14 cellular contexts compared by ENCODE assay signal in genomic region chr12:25056011-25056410, GRCh38.
DNase-seq lines count a peak whose midpoint lies in the region; ATAC-seq lines count a peak whose summit lies in the region.
"Had no signal": no experiment of that assay in that cellular context is flagged by ENCODE, and none has a peak within 500 bp of the region (broad histone marks: within the 10 kb centered on the region; RNA-seq: fewer than 3 reads in every experiment).

No MANE protein-coding gene starts in this region.

- no peak for DNase-seq in activated T-cell treated with anti-CD3 and anti-CD28 coated beads, Interleukin-2, amount 50 U/mL, for 4 hours
- DNase-seq in activated T-cell treated with anti-CD3 and anti-CD28 coated beads, Interleukin-2, amount 50 U/mL, for 1 hour: no peak
- peak; percentile 79 for DNase-seq in NCI-H526 treated with DMSO at 0.1 percent for 48 hours (lab: John Stamatoyannopoulos, UW)
- no peak for DNase-seq in central memory CD8-positive, alpha-beta T cell (ENCODE audit: low spot score in 2 of 2)
- no peak for DNase-seq in stimulated activated naive B cell treated with anti-CD40 and anti-IgM and Interleukin-4, amounts not matched to agents 10 μg/mL and 1 μg/mL and 100 μg/mL, for 72 hours
- DNase-seq in DMS 273 treated with DMSO at 0.1 percent for 48 hours (lab: John Stamatoyannopoulos, UW): no peak
- no peak for DNase-seq in activated CD8-positive, alpha-beta memory T cell treated with anti-CD3 and anti-CD28 coated beads, Interleukin-2, amount 10 ng/mL, durations not matched to agents 7 days and 5 days
- DNase-seq: ACHN; dermis blood vessel endothelial cell; DMS53; midbrain; stimulated activated CD4-positive, alpha-beta T cell treated with anti-CD3 and anti-CD28 coated beads, Interleukin-15, amount 100 ng/mL, for 24 hours had no signal

- H3K9me3 Mint-ChIP-seq in activated T-cell treated with anti-CD3 and anti-CD28 coated beads, Interleukin-2, amount 50 U/mL, for 4 hours: no peaks in the 10 kb centered on the region
- no peaks in the 10 kb centered on the region for H3K9me3 Mint-ChIP-seq in central memory CD8-positive, alpha-beta T cell
- no peaks in the 10 kb centered on the region for H3K9me3 Mint-ChIP-seq in stimulated activated naive B cell treated with anti-CD40 and anti-IgM and Interleukin-4, amounts not matched to agents 10 μg/mL and 1 μg/mL and 100 μg/mL, for 72 hours
- H3K9me3 Mint-ChIP-seq in activated CD8-positive, alpha-beta memory T cell treated with anti-CD3 and anti-CD28 coated beads, Interleukin-2, amount 10 ng/mL, durations not matched to agents 7 days and 5 days (ENCODE audit: low read depth): no peaks in the 10 kb centered on the region

- CTCF ChIA-PET in activated CD8-positive, alpha-beta memory T cell treated with anti-CD3 and anti-CD28 coated beads, Interleukin-2, amount 10 ng/mL, durations not matched to agents 7 days and 5 days (lab: Charles Lee): interaction anchor here (1.6 kb wide), 1 partner anchor 22 kb away, joined by 3 read pairs; no protein-coding TSS in a partner anchor

- peaks cover 74% of the 10 kb centered on the region for H3K4me1 Mint-ChIP-seq in activated T-cell treated with anti-CD3 and anti-CD28 coated beads, Interleukin-2, amount 50 U/mL, for 4 hours (ENCODE audit: low read depth)
- peaks cover 58% of the 10 kb centered on the region for H3K4me1 Mint-ChIP-seq in central memory CD8-positive, alpha-beta T cell
- peaks cover 33 to 60% of the 10 kb centered on the region in 2 donors for H3K4me1 Mint-ChIP-seq in stimulated activated naive B cell treated with anti-CD40 and anti-IgM and Interleukin-4, amounts not matched to agents 10 μg/mL and 1 μg/mL and 100 μg/mL, for 72 hours
- H3K4me1 Mint-ChIP-seq in activated CD8-positive, alpha-beta memory T cell treated with anti-CD3 and anti-CD28 coated beads, Interleukin-2, amount 10 ng/mL, durations not matched to agents 7 days and 5 days: peaks cover 49% of the 10 kb centered on the region

- peak overlapping the region; percentile 98 for H3K27ac Mint-ChIP-seq in central memory CD8-positive, alpha-beta T cell (ENCODE audit: low read depth)
- H3K27ac Mint-ChIP-seq in stimulated activated naive B cell treated with anti-CD40 and anti-IgM and Interleukin-4, amounts not matched to agents 10 μg/mL and 1 μg/mL and 100 μg/mL, for 72 hours: peak overlapping the region; percentile 90
- no peak overlapping the region for H3K27ac Mint-ChIP-seq in activated CD8-positive, alpha-beta memory T cell treated with anti-CD3 and anti-CD28 coated beads, Interleukin-2, amount 10 ng/mL, durations not matched to agents 7 days and 5 days
- H3K27ac Mint-ChIP-seq: progenitor cell of endocrine pancreas had no signal

- no peak for ATAC-seq in activated T-cell treated with anti-CD3 and anti-CD28 coated beads, Interleukin-2, amount 50 U/mL, for 4 hours
- no peak for ATAC-seq in central memory CD8-positive, alpha-beta T cell (replicated peaks; ENCODE audit: extremely low read depth, poor library complexity, severe bottlenecking)
- no peak for ATAC-seq in stimulated activated naive B cell treated with anti-CD40 and anti-IgM and Interleukin-4, amounts not matched to agents 10 μg/mL and 1 μg/mL and 100 μg/mL, for 72 hours (replicated peaks)
- no peak for ATAC-seq in HG02588 (IDR thresholded peaks at IDR 0.05; ENCODE audit: unreplicated experiment)
- ATAC-seq in activated CD8-positive, alpha-beta memory T cell treated with anti-CD3 and anti-CD28 coated beads, Interleukin-2, amount 10 ng/mL, durations not matched to agents 7 days and 5 days: no peak

- H3K27me3 Mint-ChIP-seq in activated T-cell treated with anti-CD3 and anti-CD28 coated beads, Interleukin-2, amount 50 U/mL, for 4 hours (ENCODE audit: low read depth): no peaks in the 10 kb centered on the region
- no peaks in the 10 kb centered on the region for H3K27me3 Mint-ChIP-seq in central memory CD8-positive, alpha-beta T cell
- no peaks in the 10 kb centered on the region for H3K27me3 Mint-ChIP-seq in stimulated activated naive B cell treated with anti-CD40 and anti-IgM and Interleukin-4, amounts not matched to agents 10 μg/mL and 1 μg/mL and 100 μg/mL, for 72 hours
- H3K27me3 Mint-ChIP-seq in activated CD8-positive, alpha-beta memory T cell treated with anti-CD3 and anti-CD28 coated beads, Interleukin-2, amount 10 ng/mL, durations not matched to agents 7 days and 5 days: no peaks in the 10 kb centered on the region
- H3K27me3 Mint-ChIP-seq: progenitor cell of endocrine pancreas had no signal

- peak overlapping the region; percentile 80 for H3K4me3 Mint-ChIP-seq in activated T-cell treated with anti-CD3 and anti-CD28 coated beads, Interleukin-2, amount 50 U/mL, for 4 hours
- H3K4me3 Mint-ChIP-seq in central memory CD8-positive, alpha-beta T cell: peak overlapping the region; percentile 96
- peak overlapping the region; percentile 89 to 91 for H3K4me3 Mint-ChIP-seq in stimulated activated naive B cell treated with anti-CD40 and anti-IgM and Interleukin-4, amounts not matched to agents 10 μg/mL and 1 μg/mL and 100 μg/mL, for 72 hours
- H3K4me3 Mint-ChIP-seq in activated CD8-positive, alpha-beta memory T cell treated with anti-CD3 and anti-CD28 coated beads, Interleukin-2, amount 10 ng/mL, durations not matched to agents 7 days and 5 days: no peak overlapping the region

- H3K36me3 Mint-ChIP-seq in activated T-cell treated with anti-CD3 and anti-CD28 coated beads, Interleukin-2, amount 50 U/mL, for 4 hours (ENCODE audit: insufficient read depth): no peaks in the 10 kb centered on the region
- peaks cover 15% of the 10 kb centered on the region for H3K36me3 Mint-ChIP-seq in central memory CD8-positive, alpha-beta T cell (ENCODE audit: insufficient read depth)
- peaks cover 42 to 51% of the 10 kb centered on the region in 2 donors for H3K36me3 Mint-ChIP-seq in stimulated activated naive B cell treated with anti-CD40 and anti-IgM and Interleukin-4, amounts not matched to agents 10 μg/mL and 1 μg/mL and 100 μg/mL, for 72 hours
- H3K36me3 Mint-ChIP-seq in activated CD8-positive, alpha-beta memory T cell treated with anti-CD3 and anti-CD28 coated beads, Interleukin-2, amount 10 ng/mL, durations not matched to agents 7 days and 5 days: peaks cover 25% of the 10 kb centered on the region
